Comparison of ENCODE assay signal across 8 cellular contexts in the genomic region with DNA sequence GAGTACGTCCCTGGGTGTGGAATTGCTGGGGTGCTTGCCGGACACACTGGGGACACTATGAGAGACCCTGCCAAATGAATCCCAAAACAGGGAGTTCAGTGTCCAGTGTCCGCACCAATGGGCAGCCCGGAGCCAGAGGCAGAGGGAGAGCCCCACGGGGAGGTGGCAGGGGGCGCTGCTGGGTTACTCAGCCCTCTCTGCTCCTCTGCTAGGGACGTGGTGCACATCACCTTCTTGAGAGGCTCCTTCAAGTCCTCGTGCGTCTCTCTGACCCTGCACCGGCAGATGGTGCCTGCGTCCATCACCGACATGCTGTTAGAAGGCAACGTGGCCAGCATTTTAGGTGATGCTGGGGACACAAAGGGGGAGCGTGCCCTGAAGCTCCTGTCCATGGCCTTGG. TPM values are rescaled to one million over a fixed set of nuclear protein-coding genes. Genes with fewer than 3 reads are reported as not detected.
DNase-seq lines count a peak whose midpoint lies in the region; ATAC-seq, FAIRE-seq and TF ChIP-seq lines count a peak whose summit lies in the region.

No MANE protein-coding gene starts in this region.

- peak in 1 of 2 experiments; percentile 34; a peak in 1 of 5 replicates for TF ChIP-seq RAD21 in A549 (conservative IDR thresholded peaks at IDR 0.05 in 1 of 2, IDR thresholded peaks at IDR 0.05 in 1 of 2)

- CTCF ChIA-PET in A549 (lab: Yijun Ruan, JAX) (interaction anchor here (1.0 to 4.4 kb wide), 11 partner anchors 9 to 93 kb away, joined by 3 to 21 read pairs (median 3); no protein-coding TSS in a partner anchor), GM10248 (lab: Yijun Ruan, JAX) (interaction anchor here (1.7 kb wide), 1 partner anchor 81 kb away, joined by 5 read pairs; a partner anchor contains a TSS), Panc1 (lab: Charles Lee) (no interaction called here)

- H3K27ac ChIP-seq in A549 (no peak overlapping the region), Panc1 (ENCODE audit: low read length) (no peak overlapping the region)

- POLR2A ChIA-PET in A549 (lab: Yijun Ruan, JAX), result no interaction called here
- POLR2A ChIA-PET in GM10248 (lab: Yijun Ruan, JAX), result interaction anchor here (1.4 kb wide), 1 partner anchor 88 kb away, joined by 3 read pairs; no protein-coding TSS in a partner anchor
- POLR2A ChIA-PET in Panc1 (lab: Charles Lee), result interaction anchor here (0.7 kb wide), 1 partner anchor 284 kb away, joined by 3 read pairs; no protein-coding TSS in a partner anchor

- peak; percentile 27 to 61 for DNase-seq in A549 (ENCODE audit: low read depth in 1 of 2, low spot score in 1 of 2)
- no peak for DNase-seq in GM10248 (ENCODE audit: extremely low spot score)
- DNase-seq in Panc1 (ENCODE audit: low read depth, low spot score), result no peak
- peak; percentile 26 for DNase-seq in fibroblast of villous mesenchyme (ENCODE audit: low read depth)
- no peak for DNase-seq in GM19239 (ENCODE audit: insufficient read length, low spot score)
- no peak for DNase-seq in A172 (ENCODE audit: low spot score)

- H3K4me1 ChIP-seq in A549 (no peaks in the 10 kb centered on the region), Panc1 (ENCODE audit: control insufficient read depth, insufficient read depth, low read length) (no peaks in the 10 kb centered on the region)

- TF ChIP-seq CTCF in A549 (IDR thresholded peaks at IDR 0.05) (peak; percentile 23; the same call in 1 of the 3 replicates), GM10248 (IDR thresholded peaks at IDR 0.05; ENCODE audit: control extremely low read depth, extremely low read depth, low read depth, missing control alignments) (peak; percentile 36), Panc1 (IDR thresholded peaks at IDR 0.05) (peak; percentile 16; the same call in 1 of the 2 replicates), fibroblast of villous mesenchyme (IDR thresholded peaks at IDR 0.05; ENCODE audit: insufficient read depth, low read depth, low read length) (peak; percentile 49)

- H3K27me3 ChIP-seq in Panc1 (ENCODE audit: control insufficient read depth, insufficient read depth, low read length), result no peaks in the 10 kb centered on the region

- BruUV-seq in Panc1 (replicated peaks; lab: Mats Ljungman, UMichigan), result no TSS peak

- no peaks in the 10 kb centered on the region for H3K36me3 ChIP-seq in Panc1 (ENCODE audit: control insufficient read depth, insufficient read depth, low read length)

- H3K9me3 ChIP-seq in A549 (no peaks in the 10 kb centered on the region), Panc1 (ENCODE audit: control insufficient read depth, insufficient read depth, low read depth, low read length) (no peaks in the 10 kb centered on the region)

- H3K4me3 ChIP-seq in A549, result no peak overlapping the region
- no peak overlapping the region for H3K4me3 ChIP-seq in Panc1 (ENCODE audit: low read depth in 2 of 2, low read length in 2 of 2)
- H3K4me3 ChIP-seq in fibroblast of villous mesenchyme (ENCODE audit: low read depth, low read length), result no peak overlapping the region

- intact Hi-C loops in Panc1 (cut with micrococcal nuclease; ENCODE audit: unreplicated experiment), result no loop called here

- TF ChIP-seq EP300 in A549 (IDR thresholded peaks at IDR 0.05), result no peak

- no peak overlapping the region for H3K4me2 ChIP-seq in A549

- in situ Hi-C loops in Panc1 (cut with HindIII; ENCODE audit: low pct_unique_long_range_greater_than_20kb, low sequenced_read_pairs), result no loop called here

- no peak for TF ChIP-seq POLR2A in A549 (IDR thresholded peaks at IDR 0.05; ENCODE audit: low read length)

- FAIRE-seq in A549 (lab: Jason Lieb, UNC) (no peak), GM19239 (lab: Jason Lieb, UNC) (no peak)

- WGBS in A549 (ENCODE audit: missing lambda C conversion rate), result 25% methylated on average over 12 of the region's 14 CpGs

- ATAC-seq in A549, result peak; percentile 74 to 83
- ATAC-seq in Panc1, result peak; percentile 54; the same call in 1 of the 2 replicates
- ATAC-seq in HG03521 (IDR thresholded peaks at IDR 0.05; ENCODE audit: unreplicated experiment), result no peak
- ATAC-seq in HG03442 (IDR thresholded peaks at IDR 0.05; ENCODE audit: unreplicated experiment), result no peak

TF ChIP-seq in A549, 52 proteins besides CTCF, POLR2A, EP300 and RAD21:
- TF ChIP-seq ZFP36 (IDR thresholded peaks at IDR 0.05; ENCODE audit: borderline replicate concordance, partially characterized antibody), result no peak
- no peak for TF ChIP-seq RARB (CRISPR knock-in tag; IDR thresholded peaks at IDR 0.05)
- TF ChIP-seq JUNB (IDR thresholded peaks at IDR 0.05), result no peak
- no peak for TF ChIP-seq TFCP2L1 (CRISPR knock-in tag; IDR thresholded peaks at IDR 0.05)
- TF ChIP-seq BHLHE40 (IDR thresholded peaks at IDR 0.05; ENCODE audit: low read depth, low read length), result no peak
- TF ChIP-seq RCOR1 (IDR thresholded peaks at IDR 0.05; ENCODE audit: low read depth, low read length), result no peak
- no peak for TF ChIP-seq GATA3 (IDR thresholded peaks at IDR 0.05; ENCODE audit: borderline replicate concordance)
- no peak for TF ChIP-seq FOXS1 (CRISPR knock-in tag; IDR thresholded peaks at IDR 0.05)
- no peak for TF ChIP-seq CBX8 (IDR thresholded peaks at IDR 0.05)
- no peak for TF ChIP-seq EHF (CRISPR knock-in tag; IDR thresholded peaks at IDR 0.05)
- no peak for TF ChIP-seq FOSB (CRISPR knock-in tag; IDR thresholded peaks at IDR 0.05)
- TF ChIP-seq RFX5 (IDR thresholded peaks at IDR 0.05), result no peak

RNA-seq across cellular contexts. Expression of a gene that starts 20.8 kb away (rescaled TPM):
- polyA plus RNA-seq in A549 (2011; rRNA removed) (1.1 and 1.6 TPM in 2 replicates), A549 (2017; fragmentation: RNase III; extraction: RNeasy Plus Mini Kit Qiagen cat#74134 plus additional on column Dnase treatment) (0.29 to 1.4 TPM (median 1.2 TPM) in 3 replicates)
- polyA plus RNA-seq in A549 (2012; cell fraction: cytosol; rRNA removed), result 0.67 and 0.79 TPM in 2 replicates
- polyA plus RNA-seq in A549 (2012; cell fraction: nucleus; rRNA removed), result 0.82 and 0.91 TPM in 2 replicates
- not detected in 2 replicates for polyA minus RNA-seq in A549 (2011; rRNA and poly(A)+ RNA removed)
- total RNA-seq in Panc1 (2021; ENCODE audit: unreplicated experiment) (0.74 TPM), fibroblast of villous mesenchyme (0.32 and 2.6 TPM in 2 replicates)
- polyA plus RNA-seq in Panc1 (2012; ENCODE audit: insufficient read length), result 1.4 TPM
- total RNA-seq in A172 (2014; rRNA removed; shearing (Covaris generic)), result 0.91 and 1.4 TPM in 2 replicates

RNA-seq across cellular contexts. Expression of a gene that starts 20.9 kb away (rescaled TPM):
- polyA plus RNA-seq in A549 (2011; rRNA removed) (20.6 and 25.8 TPM in 2 replicates), A549 (2017; fragmentation: RNase III; extraction: RNeasy Plus Mini Kit Qiagen cat#74134 plus additional on column Dnase treatment) (30.3 to 31.7 TPM (median 31.0 TPM) in 3 replicates)
- polyA plus RNA-seq in A549 (2012; cell fraction: cytosol; rRNA removed), result 30.5 and 32.8 TPM in 2 replicates
- 23.8 and 25.0 TPM in 2 replicates for polyA plus RNA-seq in A549 (2012; cell fraction: nucleus; rRNA removed)
- 12.6 and 13.4 TPM in 2 replicates for polyA minus RNA-seq in A549 (2011; rRNA and poly(A)+ RNA removed)
- total RNA-seq in Panc1 (2021; ENCODE audit: unreplicated experiment) (19.9 TPM), fibroblast of villous mesenchyme (10.0 and 12.5 TPM in 2 replicates)
- polyA plus RNA-seq in Panc1 (2012; ENCODE audit: insufficient read length), result 26.9 TPM
- total RNA-seq in A172 (2014; rRNA removed; shearing (Covaris generic)), result 24.8 and 28.3 TPM in 2 replicates

RNA-seq across cellular contexts. Expression of a gene that starts 21.1 kb away (rescaled TPM):
- polyA plus RNA-seq in A549 (2011; rRNA removed), result 169 and 174 TPM in 2 replicates
- polyA plus RNA-seq in A549 (2012; cell fraction: cytosol; rRNA removed), result 138 and 190 TPM in 2 replicates
- 185 and 190 TPM in 2 replicates for polyA plus RNA-seq in A549 (2012; cell fraction: nucleus; rRNA removed)
- polyA plus RNA-seq in A549 (2017; fragmentation: RNase III; extraction: RNeasy Plus Mini Kit Qiagen cat#74134 plus additional on column Dnase treatment), result 140 to 159 TPM (median 158 TPM) in 3 replicates
- polyA minus RNA-seq in A549 (2011; rRNA and poly(A)+ RNA removed), result 172 and 248 TPM in 2 replicates
- 149 TPM for total RNA-seq in Panc1 (2021; ENCODE audit: unreplicated experiment)
- polyA plus RNA-seq in Panc1 (2012; ENCODE audit: insufficient read length), result 197 TPM
- total RNA-seq in fibroblast of villous mesenchyme, result 403 and 513 TPM in 2 replicates
- 391 and 428 TPM in 2 replicates for total RNA-seq in A172 (2014; rRNA removed; shearing (Covaris generic))

RNA-seq across cellular contexts. Expression of a gene that starts 25.2 kb away (rescaled TPM):
- 0.80 and 1.2 TPM in 2 replicates for polyA plus RNA-seq in A549 (2011; rRNA removed)
- polyA plus RNA-seq in A549 (2012; cell fraction: cytosol; rRNA removed), result 0.89 and 0.95 TPM in 2 replicates
- polyA plus RNA-seq in A549 (2012; cell fraction: nucleus; rRNA removed), result 8.6 TPM in 2 replicates
- polyA plus RNA-seq in A549 (2017; fragmentation: RNase III; extraction: RNeasy Plus Mini Kit Qiagen cat#74134 plus additional on column Dnase treatment), result 0.94 to 1.7 TPM (median 0.98 TPM) in 3 replicates
- 0.70 and 0.83 TPM in 2 replicates for polyA minus RNA-seq in A549 (2011; rRNA and poly(A)+ RNA removed)
- 3.4 TPM for total RNA-seq in Panc1 (2021; ENCODE audit: unreplicated experiment)
- polyA plus RNA-seq in Panc1 (2012; ENCODE audit: insufficient read length), result 5.7 TPM
- total RNA-seq in fibroblast of villous mesenchyme, result 1.3 TPM in 2 replicates
- 0.43 and 1.6 TPM in 2 replicates for total RNA-seq in A172 (2014; rRNA removed; shearing (Covaris generic))

RNA-seq across cellular contexts. Expression of a gene that starts 40.6 kb away (rescaled TPM):
- polyA plus RNA-seq in A549 (2011; rRNA removed), result 15.4 and 25.2 TPM in 2 replicates
- polyA plus RNA-seq in A549 (2012; cell fraction: cytosol; rRNA removed), result 56.1 and 56.8 TPM in 2 replicates
- polyA plus RNA-seq in A549 (2012; cell fraction: nucleus; rRNA removed), result 26.9 and 34.3 TPM in 2 replicates
- 34.9 to 36.9 TPM (median 35.6 TPM) in 3 replicates for polyA plus RNA-seq in A549 (2017; fragmentation: RNase III; extraction: RNeasy Plus Mini Kit Qiagen cat#74134 plus additional on column Dnase treatment)
- polyA minus RNA-seq in A549 (2011; rRNA and poly(A)+ RNA removed), result 8.1 and 8.4 TPM in 2 replicates
- total RNA-seq in Panc1 (2021; ENCODE audit: unreplicated experiment), result 19.2 TPM
- 24.7 TPM for polyA plus RNA-seq in Panc1 (2012; ENCODE audit: insufficient read length)
- 12.1 and 16.1 TPM in 2 replicates for total RNA-seq in fibroblast of villous mesenchyme
- 26.3 and 43.1 TPM in 2 replicates for total RNA-seq in A172 (2014; rRNA removed; shearing (Covaris generic))

Comparison
In these comparisons a context has a peak if more than half of its experiments do, and no peak if none do; other contexts are left out.
1. ATAC-seq: peak in A549 (2 of 2) and Panc1 (single experiment); none in HG03521 (single experiment) and HG03442 (single experiment).
2. DNase-seq: peak in A549 (2 of 2) and fibroblast of villous mesenchyme (single experiment); none in GM10248 (single experiment), Panc1 (single experiment), GM19239 (single experiment) and A172 (single experiment).
3. Peak in every context shown above with its lines, with median percentiles within 50 percentile points of each other: CTCF ChIP-seq.